5 cellular contexts compared by ENCODE assay signal in genomic region chr21:9005671-9006070, GRCh38.
DNase-seq lines count a peak whose midpoint lies in the region; ATAC-seq, FAIRE-seq and TF ChIP-seq lines count a peak whose summit lies in the region.
"Not testable (repeated sequence)": the region's sequence is repeated elsewhere in the genome, so short reads cannot be mapped to it uniquely, and the experiment has no call there.

No MANE protein-coding gene starts in this region.

- intact Hi-C loops in PC-3 (cut with micrococcal nuclease): not testable (repeated sequence)

- H3K4me3 ChIP-seq in A549; PC-3 (ENCODE audit: low read length); bronchial epithelial cell (ENCODE audit: low read depth, low read length): not testable (repeated sequence)

- TF ChIP-seq POLR2A in A549 (IDR thresholded peaks at IDR 0.05; ENCODE audit: low read length): not testable (repeated sequence)

- not testable (repeated sequence) for BruUV-seq in PC-3 (replicated peaks; lab: Mats Ljungman, UMichigan)

- CTCF ChIA-PET in A549 (lab: Yijun Ruan, JAX): interaction anchor here (1.1 to 1.9 kb wide), 2 partner anchors 10 to 13 kb away, joined by 3 to 4 read pairs; no protein-coding TSS in a partner anchor
- CTCF ChIA-PET in PC-3 (lab: Charles Lee): not testable (repeated sequence)

- peaks cover 27% of the 10 kb centered on the region for H3K9me3 ChIP-seq in A549
- H3K9me3 ChIP-seq in PC-3 (ENCODE audit: low read length): not testable (repeated sequence)

- not testable (repeated sequence) for H2AFZ ChIP-seq in PC-3 (ENCODE audit: low read length)

- TF ChIP-seq CTCF in A549 (IDR thresholded peaks at IDR 0.05); PC-3 (conservative IDR thresholded peaks at IDR 0.05; ENCODE audit: low read depth, low read length); bronchial epithelial cell (IDR thresholded peaks at IDR 0.05; ENCODE audit: insufficient read depth, low read length, severe bottlenecking): not testable (repeated sequence)

- not testable (repeated sequence) for TF ChIP-seq EP300 in A549 (IDR thresholded peaks at IDR 0.05)

- H3F3A ChIP-seq in PC-3 (ENCODE audit: low read length, unreplicated experiment): not testable (repeated sequence)

- WGBS in A549 (ENCODE audit: missing lambda C conversion rate): 5% methylated on average over 1 of the region's 1 CpG

- not testable (repeated sequence) for ATAC-seq in A549, PC-3

- not testable (repeated sequence) for H3K4me1 ChIP-seq in A549; PC-3 (ENCODE audit: insufficient read depth, low read length)

- H3K27ac ChIP-seq in A549; PC-3 (ENCODE audit: low read length): not testable (repeated sequence)

- not testable (repeated sequence) for H3K4me2 ChIP-seq in A549; PC-3 (ENCODE audit: low read length)

- not testable (repeated sequence) for H3K79me2 ChIP-seq in PC-3 (ENCODE audit: low read length)

- not testable (repeated sequence) for TF ChIP-seq RAD21 in A549 (conservative IDR thresholded peaks at IDR 0.05 in 1 of 2, IDR thresholded peaks at IDR 0.05 in 1 of 2)

- not testable (repeated sequence) for H3K27me3 ChIP-seq in PC-3 (ENCODE audit: low read length); bronchial epithelial cell (ENCODE audit: control insufficient read depth, insufficient read depth, low read length)

- not testable (repeated sequence) for H3K9me2 ChIP-seq in PC-3 (replicated peaks; ENCODE audit: low read length)

- H3K36me3 ChIP-seq in PC-3 (ENCODE audit: low read depth, low read length); bronchial epithelial cell (ENCODE audit: control insufficient read depth, insufficient read depth, low read length): not testable (repeated sequence)

- POLR2A ChIA-PET in A549 (lab: Yijun Ruan, JAX); PC-3 (lab: Charles Lee; ENCODE audit: unreplicated experiment): not testable (repeated sequence)

- FAIRE-seq in A549 (lab: Jason Lieb, UNC); RCC 7860 (lab: Jason Lieb, UNC); bronchial epithelial cell (lab: Jason Lieb, UNC): not testable (repeated sequence)

- DNase-seq in A549 (ENCODE audit: low read depth in 1 of 2, low spot score in 1 of 2) (peak in 1 of 2 experiments; percentile 67), DMS53 treated with DMSO at 0.1 percent for 48 hours (lab: John Stamatoyannopoulos, UW; ENCODE audit: unreplicated experiment) (peak; percentile 61), PC-3 (peak; percentile 1), RCC 7860 (ENCODE audit: low spot score) (peak; percentile 3), bronchial epithelial cell (ENCODE audit: low read depth) (peak; percentile 29)

- not testable (repeated sequence) for H4K20me1 ChIP-seq in PC-3 (ENCODE audit: low read length)

- H3K9ac ChIP-seq in PC-3 (ENCODE audit: low read length): not testable (repeated sequence)

TF ChIP-seq in A549, 52 proteins besides CTCF, POLR2A, EP300 and RAD21:
- TF ChIP-seq, protein P1, sequence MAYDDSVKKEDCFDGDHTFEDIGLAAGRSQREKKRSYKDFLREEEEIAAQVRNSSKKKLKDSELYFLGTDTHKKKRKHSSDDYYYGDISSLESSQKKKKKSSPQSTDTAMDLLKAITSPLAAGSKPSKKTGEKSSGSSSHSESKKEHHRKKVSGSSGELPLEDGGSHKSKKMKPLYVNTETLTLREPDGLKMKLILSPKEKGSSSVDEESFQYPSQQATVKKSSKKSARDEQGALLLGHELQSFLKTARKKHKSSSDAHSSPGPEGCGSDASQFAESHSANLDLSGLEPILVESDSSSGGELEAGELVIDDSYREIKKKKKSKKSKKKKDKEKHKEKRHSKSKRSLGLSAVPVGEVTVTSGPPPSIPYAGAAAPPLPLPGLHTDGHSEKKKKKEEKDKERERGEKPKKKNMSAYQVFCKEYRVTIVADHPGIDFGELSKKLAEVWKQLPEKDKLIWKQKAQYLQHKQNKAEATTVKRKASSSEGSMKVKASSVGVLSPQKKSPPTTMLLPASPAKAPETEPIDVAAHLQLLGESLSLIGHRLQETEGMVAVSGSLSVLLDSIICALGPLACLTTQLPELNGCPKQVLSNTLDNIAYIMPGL (CRISPR knock-in tag; IDR thresholded peaks at IDR 0.05; ENCODE audit: borderline replicate concordance): peak; percentile 25; the same call in 1 of the 2 replicates
- peak; percentile 43 for TF ChIP-seq MAFK (IDR thresholded peaks at IDR 0.05; ENCODE audit: partially characterized antibody)
